8 cellular contexts compared by ENCODE assay signal in genomic region chr16:2486645-2487516, GRCh38. TPM values are rescaled to one million over a fixed set of nuclear protein-coding genes. Genes with fewer than 3 reads are reported as not detected.
DNase-seq lines count a peak whose midpoint lies in the region; TF ChIP-seq lines count a peak whose summit lies in the region.

No MANE protein-coding gene starts in this region.

- no peaks in the 10 kb centered on the region for H3K9me3 ChIP-seq in left ventricle myocardium inferior (replicated peaks)

- peak overlapping the region; percentile 75 for H3K27ac ChIP-seq in left ventricle myocardium inferior (replicated peaks)

- H3K9me3 Mint-ChIP-seq in activated T-helper 1 cell treated with anti-CD3 and anti-CD28 coated beads, Interleukin-12 subunit alpha, Interleukin-12 subunit beta, Interleukin-2, Interleukin-4 antibody, amounts not matched to agents 30 ng/mL and 10 ng/mL and 1 ng/mL, durations not matched to agents 14 hours and 24 hours and 36 hours = no peaks in the 10 kb centered on the region

- H3K4me1 ChIP-seq in left ventricle myocardium inferior = peaks cover 55% of the 10 kb centered on the region

- DNase-seq in NCI-H1436 (lab: John Stamatoyannopoulos, UW) (peak; percentile 14), NCI-H1436 treated with DMSO at 0.1 percent for 48 hours (lab: John Stamatoyannopoulos, UW) (no peak), NAMALWA (ENCODE audit: low spot score) (peak; percentile 44), left ventricle myocardium inferior (peak; percentile 56), RPMI8226 (no peak), NCI-H2196 (lab: John Stamatoyannopoulos, UW; ENCODE audit: unreplicated experiment) (no peak)
- DNase-seq in activated T-helper 1 cell treated with anti-CD3 and anti-CD28 coated beads, Interleukin-12 subunit alpha, Interleukin-12 subunit beta, Interleukin-2, Interleukin-4 antibody, amounts not matched to agents 30 ng/mL and 10 ng/mL and 1 ng/mL, durations not matched to agents 14 hours and 24 hours and 36 hours (ENCODE audit: low spot score) = peak; percentile 65
- DNase-seq in stimulated activated CD4-positive, alpha-beta T cell treated with anti-CD3 and anti-CD28 coated beads, Interleukin-1b, Interleukin-23, amount 100 ng/mL, for 1 hour (ENCODE audit: low read depth in 2 of 2) = peak; percentile 42 to 64

- no peaks in the 10 kb centered on the region for H3K27me3 ChIP-seq in left ventricle myocardium inferior (ENCODE audit: low read depth)

- intact Hi-C loops in activated T-helper 1 cell treated with anti-CD3 and anti-CD28 coated beads, Interleukin-12 subunit alpha, Interleukin-12 subunit beta, Interleukin-2, Interleukin-4 antibody, amounts not matched to agents 30 ng/mL and 10 ng/mL and 1 ng/mL, durations not matched to agents 14 hours and 24 hours and 36 hours (cut with micrococcal nuclease) = loop anchor here (1.0 to 5.0 kb wide), 3 partner anchors 12 to 145 kb away; partner anchors contain the start of genes ABCA3, TBC1D24 and TEDC2
- intact Hi-C loops in left ventricle myocardium inferior (cut with micrococcal nuclease) = no loop called here

- peak overlapping the region; percentile 65 for H3K27ac Mint-ChIP-seq in activated T-helper 1 cell treated with anti-CD3 and anti-CD28 coated beads, Interleukin-12 subunit alpha, Interleukin-12 subunit beta, Interleukin-2, Interleukin-4 antibody, amounts not matched to agents 30 ng/mL and 10 ng/mL and 1 ng/mL, durations not matched to agents 14 hours and 24 hours and 36 hours

- peaks cover 2% of the 10 kb centered on the region for H3K36me3 Mint-ChIP-seq in activated T-helper 1 cell treated with anti-CD3 and anti-CD28 coated beads, Interleukin-12 subunit alpha, Interleukin-12 subunit beta, Interleukin-2, Interleukin-4 antibody, amounts not matched to agents 30 ng/mL and 10 ng/mL and 1 ng/mL, durations not matched to agents 14 hours and 24 hours and 36 hours (ENCODE audit: low read depth)

- H3K4me1 Mint-ChIP-seq in activated T-helper 1 cell treated with anti-CD3 and anti-CD28 coated beads, Interleukin-12 subunit alpha, Interleukin-12 subunit beta, Interleukin-2, Interleukin-4 antibody, amounts not matched to agents 30 ng/mL and 10 ng/mL and 1 ng/mL, durations not matched to agents 14 hours and 24 hours and 36 hours (ENCODE audit: low read depth) = peaks cover 14% of the 10 kb centered on the region

- peak overlapping the region; percentile 9 for H3K4me3 Mint-ChIP-seq in activated T-helper 1 cell treated with anti-CD3 and anti-CD28 coated beads, Interleukin-12 subunit alpha, Interleukin-12 subunit beta, Interleukin-2, Interleukin-4 antibody, amounts not matched to agents 30 ng/mL and 10 ng/mL and 1 ng/mL, durations not matched to agents 14 hours and 24 hours and 36 hours

- peak overlapping the region; percentile 29 for H3K4me3 ChIP-seq in left ventricle myocardium inferior

- H3K36me3 ChIP-seq in left ventricle myocardium inferior = peaks cover 3% of the 10 kb centered on the region

- H3K27me3 Mint-ChIP-seq in activated T-helper 1 cell treated with anti-CD3 and anti-CD28 coated beads, Interleukin-12 subunit alpha, Interleukin-12 subunit beta, Interleukin-2, Interleukin-4 antibody, amounts not matched to agents 30 ng/mL and 10 ng/mL and 1 ng/mL, durations not matched to agents 14 hours and 24 hours and 36 hours (ENCODE audit: insufficient read depth) = no peaks in the 10 kb centered on the region

- peak; percentile 52 for TF ChIP-seq CTCF in left ventricle myocardium inferior (IDR thresholded peaks at IDR 0.05; ENCODE audit: borderline replicate concordance)

RNA-seq across cellular contexts. Expression of gene TBC1D24, which starts 12.0 kb away (rescaled TPM):
- 19.6 and 24.6 TPM in 2 replicates for total RNA-seq in activated T-helper 1 cell treated with anti-CD3 and anti-CD28 coated beads, Interleukin-12 subunit alpha, Interleukin-12 subunit beta, Interleukin-2, Interleukin-4 antibody, amounts not matched to agents 30 ng/mL and 10 ng/mL and 1 ng/mL, durations not matched to agents 14 hours and 24 hours and 36 hours
- 11.1 TPM for total RNA-seq in left ventricle myocardium inferior

RNA-seq across cellular contexts. Expression of gene NTN3, which starts 15.8 kb away (rescaled TPM):
- total RNA-seq in activated T-helper 1 cell treated with anti-CD3 and anti-CD28 coated beads, Interleukin-12 subunit alpha, Interleukin-12 subunit beta, Interleukin-2, Interleukin-4 antibody, amounts not matched to agents 30 ng/mL and 10 ng/mL and 1 ng/mL, durations not matched to agents 14 hours and 24 hours and 36 hours = 0.10 TPM in 1 of 2 replicates, not detected in the other
- 0.14 TPM for total RNA-seq in left ventricle myocardium inferior

RNA-seq across cellular contexts. Expression of gene ATP6V0C, which starts 26.9 kb away (rescaled TPM):
- total RNA-seq in activated T-helper 1 cell treated with anti-CD3 and anti-CD28 coated beads, Interleukin-12 subunit alpha, Interleukin-12 subunit beta, Interleukin-2, Interleukin-4 antibody, amounts not matched to agents 30 ng/mL and 10 ng/mL and 1 ng/mL, durations not matched to agents 14 hours and 24 hours and 36 hours = 117 and 119 TPM in 2 replicates
- total RNA-seq in left ventricle myocardium inferior = 128 TPM

RNA-seq across cellular contexts. Expression of gene TEDC2, which starts 27.0 kb away (rescaled TPM):
- total RNA-seq in activated T-helper 1 cell treated with anti-CD3 and anti-CD28 coated beads, Interleukin-12 subunit alpha, Interleukin-12 subunit beta, Interleukin-2, Interleukin-4 antibody, amounts not matched to agents 30 ng/mL and 10 ng/mL and 1 ng/mL, durations not matched to agents 14 hours and 24 hours and 36 hours = 41.0 and 43.9 TPM in 2 replicates
- total RNA-seq in left ventricle myocardium inferior = 1.3 TPM

RNA-seq across cellular contexts. Expression of gene AMDHD2, which starts 33.3 kb away (rescaled TPM):
- total RNA-seq in activated T-helper 1 cell treated with anti-CD3 and anti-CD28 coated beads, Interleukin-12 subunit alpha, Interleukin-12 subunit beta, Interleukin-2, Interleukin-4 antibody, amounts not matched to agents 30 ng/mL and 10 ng/mL and 1 ng/mL, durations not matched to agents 14 hours and 24 hours and 36 hours = 32.4 and 38.3 TPM in 2 replicates
- 9.3 TPM for total RNA-seq in left ventricle myocardium inferior

Comparison
In these comparisons a context has a peak if more than half of its experiments do, and no peak if none do; other contexts are left out.
1. DNase-seq: peak in NCI-H1436 (single experiment), NAMALWA (single experiment), activated T-helper 1 cell treated with anti-CD3 and anti-CD28 coated beads, Interleukin-12 subunit alpha, Interleukin-12 subunit beta, Interleukin-2, Interleukin-4 antibody, amounts not matched to agents 30 ng/mL and 10 ng/mL and 1 ng/mL, durations not matched to agents 14 hours and 24 hours and 36 hours (single experiment), left ventricle myocardium inferior (single experiment) and stimulated activated CD4-positive, alpha-beta T cell treated with anti-CD3 and anti-CD28 coated beads, Interleukin-1b, Interleukin-23, amount 100 ng/mL, for 1 hour (2 of 2); none in NCI-H1436 treated with DMSO at 0.1 percent for 48 hours (single experiment), RPMI8226 (single experiment) and NCI-H2196 (single experiment).